1 cellular context compared by ENCODE assay signal in genomic region chr1:198205021-198205684, GRCh38.
TF ChIP-seq lines count a peak whose summit lies in the region.

No MANE protein-coding gene starts in this region.

TF ChIP-seq in SK-N-SH treated with all-trans-retinoic acid at 6 μM for 48 hours, 23 proteins besides CTCF, POLR2A, EP300 and RAD21 (continued from another document):
- TF ChIP-seq PATZ1 (CRISPR knock-in tag; IDR thresholded peaks at IDR 0.05; ENCODE audit: borderline replicate concordance): no peak
- TF ChIP-seq ZNF565 (CRISPR knock-in tag; conservative IDR thresholded peaks at IDR 0.05; ENCODE audit: low read depth): no peak
- TF ChIP-seq ISL1 (CRISPR knock-in tag; IDR thresholded peaks at IDR 0.05): no peak
- TF ChIP-seq OSR1 (CRISPR knock-in tag; IDR thresholded peaks at IDR 0.05): no peak
- TF ChIP-seq ZNF70 (CRISPR knock-in tag; IDR thresholded peaks at IDR 0.05): no peak
- no peak for TF ChIP-seq CSDC2 (CRISPR knock-in tag; IDR thresholded peaks at IDR 0.05)
TF ChIP-seq in SK-N-SH treated with all-trans-retinoic acid at 6 μM for 48 hours: peak in this region for 0.
